Comparison of ENCODE assay signal across 13 cellular contexts in genomic region chr3:59245879-59246501, GRCh38.
DNase-seq lines count a peak whose midpoint lies in the region; ATAC-seq and TF ChIP-seq lines count a peak whose summit lies in the region.
"Had no signal": no experiment of that assay in that cellular context is flagged by ENCODE, and none has a peak within 500 bp of the region (broad histone marks: within the 10 kb centered on the region; RNA-seq: fewer than 3 reads in every experiment).

No MANE protein-coding gene starts in this region.

- H4K20me1 ChIP-seq in mammary epithelial cell (ENCODE audit: insufficient read depth, low read length) = no peaks in the 10 kb centered on the region
- H4K20me1 ChIP-seq in PC-9 (ENCODE audit: insufficient read depth) = no peaks in the 10 kb centered on the region

- peaks cover 3% of the 10 kb centered on the region for H3K9me3 Mint-ChIP-seq in nephron
- H3K9me3 Mint-ChIP-seq: CD4-positive, alpha-beta T cell had no signal

- H3K27ac ChIP-seq in mammary epithelial cell (ENCODE audit: insufficient read depth, low read depth, low read length) (peak overlapping the region; percentile 92), PC-9 (no peak overlapping the region)
- H3K27ac ChIP-seq in effector memory CD4-positive, alpha-beta T cell (ENCODE audit: insufficient read depth, low read length, poor library complexity, severe bottlenecking) = no peak overlapping the region
- H3K27ac ChIP-seq: pancreas had no signal

- ATAC-seq in GM18520 (IDR thresholded peaks at IDR 0.05; ENCODE audit: unreplicated experiment) = no peak

- H3K27ac Mint-ChIP-seq in nephron = peak overlapping the region; percentile 74 to 84 (median 82)
- H3K27ac Mint-ChIP-seq: CD4-positive, alpha-beta T cell had no signal

- CTCF ChIA-PET in mammary epithelial cell (lab: Charles Lee; ENCODE audit: low non-redundant PET) = interaction anchor here (0.8 kb wide), 1 partner anchor 614 kb away, joined by 5 read pairs; no protein-coding TSS in a partner anchor
- CTCF ChIA-PET in PC-9 (lab: Charles Lee) = no interaction called here

- H3F3A ChIP-seq in PC-9 (ENCODE audit: insufficient read depth, low read depth) = no peaks in the 10 kb centered on the region

- POLR2A ChIA-PET in PC-9 (lab: Charles Lee; ENCODE audit: unreplicated experiment) = interaction anchor here (0.6 kb wide), 2 partner anchors 191 to 623 kb away, joined by 3 to 10 read pairs; no protein-coding TSS in a partner anchor

- peak; percentile 18 for DNase-seq in BE2C
- DNase-seq in NCI-H146 treated with DMSO at 0.1 percent for 48 hours (lab: John Stamatoyannopoulos, UW; ENCODE audit: unreplicated experiment) = peak; percentile 23
- peak; percentile 79 for DNase-seq in mammary epithelial cell
- no peak for DNase-seq in effector memory CD4-positive, alpha-beta T cell
- DNase-seq in stimulated activated CD4-positive, alpha-beta T cell treated with anti-CD3 and anti-CD28 coated beads, Interleukin-1b, Interleukin-23, amount 100 ng/mL, for 48 hours = no peak
- no peak for DNase-seq in PC-9
- DNase-seq: activated B cell treated with CpG ODN at 0.5 μM for 24 hours; activated gamma-delta T cell; CD4-positive, alpha-beta T cell; effector CD8-positive, alpha-beta T cell; pancreas had no signal

- H3K4me1 Mint-ChIP-seq in nephron = peaks cover 53% of the 10 kb centered on the region

- BruUV-seq in mammary epithelial cell (replicated peaks; lab: Mats Ljungman, UMichigan) = no TSS peak
- BruUV-seq in PC-9 (replicated peaks; lab: Mats Ljungman, UMichigan) = no TSS peak

- peak overlapping the region; percentile 18 for H3K9ac ChIP-seq in mammary epithelial cell (ENCODE audit: insufficient read depth, low read length)

- no peak overlapping the region for H3K4me3 ChIP-seq in BE2C (ENCODE audit: low read depth, low read length)
- no peak overlapping the region for H3K4me3 ChIP-seq in mammary epithelial cell (replicated peaks in 1 of 3; ENCODE audit: insufficient read depth in 1 of 3, low read depth in 2 of 3, low read length in 3 of 3)
- H3K4me3 ChIP-seq in effector memory CD4-positive, alpha-beta T cell (ENCODE audit: insufficient read depth, low read depth, low read length, poor library complexity, severe bottlenecking) = no peak overlapping the region
- H3K4me3 ChIP-seq in PC-9 = no peak overlapping the region
- H3K4me3 ChIP-seq: pancreas had no signal

- no peak overlapping the region for H3K4me3 Mint-ChIP-seq in nephron
- H3K4me3 Mint-ChIP-seq: activated B cell treated with CpG ODN at 0.5 μM for 24 hours; CD4-positive, alpha-beta T cell had no signal

- intact Hi-C loops in mammary epithelial cell (cut with micrococcal nuclease) (no loop called here), PC-9 (cut with micrococcal nuclease; ENCODE audit: unreplicated experiment) (no loop called here)

- H3K27me3 ChIP-seq in BE2C (no peaks in the 10 kb centered on the region), mammary epithelial cell (ENCODE audit: insufficient read depth, low read length) (no peaks in the 10 kb centered on the region), PC-9 (ENCODE audit: insufficient read depth, low read depth) (no peaks in the 10 kb centered on the region)
- H3K27me3 ChIP-seq in effector memory CD4-positive, alpha-beta T cell (replicated peaks; ENCODE audit: control insufficient read depth, insufficient read depth, low read length, poor library complexity, severe bottlenecking) = no peaks in the 10 kb centered on the region
- H3K27me3 ChIP-seq: pancreas had no signal

- H3K36me3 ChIP-seq in BE2C = no peaks in the 10 kb centered on the region
- no peaks in the 10 kb centered on the region for H3K36me3 ChIP-seq in mammary epithelial cell (ENCODE audit: insufficient read depth, low read length)
- no peaks in the 10 kb centered on the region for H3K36me3 ChIP-seq in effector memory CD4-positive, alpha-beta T cell (ENCODE audit: control insufficient read depth, insufficient read depth, low read length)
- no peaks in the 10 kb centered on the region for H3K36me3 ChIP-seq in PC-9 (ENCODE audit: low read depth)
- H3K36me3 ChIP-seq: pancreas had no signal

- H3K9me3 ChIP-seq in BE2C (no peaks in the 10 kb centered on the region), mammary epithelial cell (replicated peaks; ENCODE audit: insufficient read depth, low read length) (no peaks in the 10 kb centered on the region), PC-9 (ENCODE audit: insufficient read depth, low read depth) (no peaks in the 10 kb centered on the region)
- no peaks in the 10 kb centered on the region for H3K9me3 ChIP-seq in effector memory CD4-positive, alpha-beta T cell (ENCODE audit: control insufficient read depth, low read length)
- H3K9me3 ChIP-seq: pancreas had no signal

- peaks cover 4% of the 10 kb centered on the region for H3K27me3 Mint-ChIP-seq in nephron (ENCODE audit: low read depth)
- H3K27me3 Mint-ChIP-seq: activated B cell treated with CpG ODN at 0.5 μM for 24 hours; CD4-positive, alpha-beta T cell had no signal

- WGBS in mammary epithelial cell (ENCODE audit: low coverage, missing lambda C conversion rate) = 11% methylated on average over 8 of the region's 8 CpGs

- H3K4me1 ChIP-seq in BE2C = no peaks in the 10 kb centered on the region; the same call in none of the 2 replicates
- H3K4me1 ChIP-seq in mammary epithelial cell (ENCODE audit: insufficient read depth, low read length) = peaks cover 63% of the 10 kb centered on the region
- H3K4me1 ChIP-seq in effector memory CD4-positive, alpha-beta T cell (ENCODE audit: control insufficient read depth, insufficient read depth, low read length, poor library complexity, severe bottlenecking) = no peaks in the 10 kb centered on the region
- H3K4me1 ChIP-seq in PC-9 (replicated peaks; ENCODE audit: insufficient read depth) = no peaks in the 10 kb centered on the region

- H2AFZ ChIP-seq in mammary epithelial cell (ENCODE audit: low read depth, low read length) (peak overlapping the region; percentile 82), PC-9 (no peak overlapping the region)

- dilution Hi-C loops in mammary epithelial cell (cut with HindIII; ENCODE audit: low sequenced_read_pairs) = no loop called here

- no peaks in the 10 kb centered on the region for H3K36me3 Mint-ChIP-seq in nephron (ENCODE audit: low read depth)

- H3K9me2 ChIP-seq in PC-9 (ENCODE audit: insufficient read depth) = no peaks in the 10 kb centered on the region

- H3K79me2 ChIP-seq in mammary epithelial cell (ENCODE audit: insufficient read depth, low read length) (no peaks in the 10 kb centered on the region), PC-9 (ENCODE audit: low read depth) (no peaks in the 10 kb centered on the region)

- in situ Hi-C loops in mammary epithelial cell (cut with MboI; ENCODE audit: low sequenced_read_pairs in 2 of 2) = no loop called here

- TF ChIP-seq CTCF in BE2C (IDR thresholded peaks at IDR 0.05; ENCODE audit: low read depth, low read length) (no peak), mammary epithelial cell (conservative IDR thresholded peaks at IDR 0.05 in 1 of 2, IDR thresholded peaks at IDR 0.05 in 1 of 2; ENCODE audit: extremely low read depth in 1 of 2, insufficient read depth in 1 of 2, low read depth in 1 of 2, low read length in 2 of 2) (no peak), nephron (IDR thresholded peaks at IDR 0.05; ENCODE audit: unreplicated experiment in 3 of 3) (no peak), PC-9 (conservative IDR thresholded peaks at IDR 0.05) (no peak)

- H3K4me2 ChIP-seq in mammary epithelial cell (ENCODE audit: insufficient read depth, low read depth, low read length) (peak overlapping the region; percentile 57), PC-9 (no peak overlapping the region)

Comparison
In these comparisons a context has a peak if more than half of its experiments do, and no peak if none do; other contexts are left out.
1. DNase-seq: peak in BE2C (single experiment), NCI-H146 treated with DMSO at 0.1 percent for 48 hours (single experiment) and mammary epithelial cell (single experiment); none in effector memory CD4-positive, alpha-beta T cell (0 of 3), stimulated activated CD4-positive, alpha-beta T cell treated with anti-CD3 and anti-CD28 coated beads, Interleukin-1b, Interleukin-23, amount 100 ng/mL, for 48 hours (single experiment) and PC-9 (0 of 2).